In genomic region chr19:34644991-34645461, GRCh38 we compare ENCODE assay signal across 26 cellular contexts. TPM values are rescaled to one million over a fixed set of nuclear protein-coding genes. Genes with fewer than 3 reads are reported as not detected.
A peak's percentile ranks its signal among the peaks of the same experiment; 100 is the strongest.
DNase-seq lines count a peak whose midpoint lies in the region; ATAC-seq and TF ChIP-seq lines count a peak whose summit lies in the region.
"Had no signal": no experiment of that assay in that cellular context is flagged by ENCODE, and none has a peak within 500 bp of the region (broad histone marks: within the 10 kb centered on the region; RNA-seq: fewer than 3 reads in every experiment).

No MANE protein-coding gene starts in this region.

- H3K36me3 ChIP-seq in BE2C = no peaks in the 10 kb centered on the region
- H3K36me3 ChIP-seq: gastrocnemius medialis, MG63 had no signal

- H3K27me3 ChIP-seq in BE2C = no peaks in the 10 kb centered on the region
- H3K27me3 ChIP-seq: gastrocnemius medialis, MG63 had no signal

- peak overlapping the region; percentile 44 for H3K4me3 ChIP-seq in BE2C (ENCODE audit: low read depth, low read length)
- H3K4me3 ChIP-seq: gastrocnemius medialis, K562, MG63, SK-N-MC, smooth muscle cell had no signal

- H3K4me1 ChIP-seq in BE2C = peaks cover 14% of the 10 kb centered on the region

- peak overlapping the region; percentile 66 for H3K27ac ChIP-seq in VCaP
- H3K27ac ChIP-seq: SK-N-MC had no signal

- H3K9me3 ChIP-seq in BE2C = no peaks in the 10 kb centered on the region
- H3K9me3 ChIP-seq: gastrocnemius medialis, MG63 had no signal

- DNase-seq in BE2C (peak; percentile 62), NCI-H2029 (lab: John Stamatoyannopoulos, UW) (peak; percentile 48), neural crest cell (ENCODE audit: low read depth, low spot score) (no peak), anterior cingulate cortex (lab: John Stamatoyannopoulos, UW) (no peak), dedifferentiated amniotic fluid mesenchymal stem cell (ENCODE audit: extremely low spot score) (no peak)
- DNase-seq: ACHN; activated CD4-positive, alpha-beta T cell treated with anti-CD3 and anti-CD28 coated beads, Interleukin-2, amount 50 U/mL, for 48 hours; activated CD4-positive, CD25-positive, alpha-beta regulatory T cell treated with anti-CD3 and anti-CD28 coated beads, Interleukin-2, amount 50 U/mL, for 72 hours; activated naive CD4-positive, alpha-beta T cell; activated naive CD8-positive, alpha-beta T cell treated with anti-CD3 and anti-CD28 coated beads, Interleukin-2, amount 50 U/mL, for 24 hours; H7; hippocampal formation; MG63; NCI-H345; nephron progenitor cell; stimulated activated naive CD4-positive, alpha-beta T cell treated with Interleukin-2 at 50 U/mL for 16 hours had no signal

- peaks cover 19% of the 10 kb centered on the region for H3K27me3 Mint-ChIP-seq in neural crest cell (ENCODE audit: low read depth)
- H3K27me3 Mint-ChIP-seq: B cell; dendritic cell treated with granulocyte-macrophage colony-stimulating factor and Interleukin-4, amounts not matched to agents 40 ng/mL and 50 ng/mL, for 4 days had no signal

- peak overlapping the region; percentile 58 for H3K27ac Mint-ChIP-seq in neural crest cell (ENCODE audit: unreplicated experiment)
- H3K27ac Mint-ChIP-seq: activated naive CD8-positive, alpha-beta T cell treated with anti-CD3 and anti-CD28 coated beads, Interleukin-2, amount 50 U/mL, for 24 hours; B cell; dendritic cell treated with granulocyte-macrophage colony-stimulating factor and Interleukin-4, amounts not matched to agents 40 ng/mL and 50 ng/mL, for 4 days; memory B cell; nephron progenitor cell; T-helper 1 cell treated with Interleukin-12 subunit alpha and Interleukin-12 subunit beta and Interleukin-4 antibody, amounts not matched to agents 30 μg/mL and 1 μg/mL, for 36 hours had no signal

- peak; percentile 19; the same call in 1 of the 2 replicates for TF ChIP-seq CTCF in BE2C (IDR thresholded peaks at IDR 0.05; ENCODE audit: low read depth, low read length)
- TF ChIP-seq CTCF in VCaP (conservative IDR thresholded peaks at IDR 0.05) = peak; percentile 63
- no peak for TF ChIP-seq CTCF in neural crest cell (conservative IDR thresholded peaks at IDR 0.05)

- no peaks in the 10 kb centered on the region for H3K36me3 Mint-ChIP-seq in neural crest cell (ENCODE audit: low read depth)

- no peaks in the 10 kb centered on the region for H3K4me1 Mint-ChIP-seq in neural crest cell
- H3K4me1 Mint-ChIP-seq: activated naive CD8-positive, alpha-beta T cell treated with anti-CD3 and anti-CD28 coated beads, Interleukin-2, amount 50 U/mL, for 24 hours; B cell; memory B cell; nephron progenitor cell had no signal

- ATAC-seq in esophagus mucosa = no peak
- ATAC-seq: activated naive CD8-positive, alpha-beta T cell treated with anti-CD3 and anti-CD28 coated beads, Interleukin-2, amount 50 U/mL, for 24 hours; K562 had no signal

- H3K9me3 Mint-ChIP-seq in neural crest cell = no peaks in the 10 kb centered on the region
- H3K9me3 Mint-ChIP-seq: activated naive CD8-positive, alpha-beta T cell treated with anti-CD3 and anti-CD28 coated beads, Interleukin-2, amount 50 U/mL, for 24 hours; dendritic cell treated with granulocyte-macrophage colony-stimulating factor and Interleukin-4, amounts not matched to agents 40 ng/mL and 50 ng/mL, for 4 days; memory B cell; T-helper 1 cell treated with Interleukin-12 subunit alpha and Interleukin-12 subunit beta and Interleukin-4 antibody, amounts not matched to agents 30 μg/mL and 1 μg/mL, for 36 hours had no signal

- H3K4me3 Mint-ChIP-seq in neural crest cell = no peak overlapping the region
- H3K4me3 Mint-ChIP-seq: activated naive CD8-positive, alpha-beta T cell treated with anti-CD3 and anti-CD28 coated beads, Interleukin-2, amount 50 U/mL, for 24 hours; B cell; dendritic cell treated with granulocyte-macrophage colony-stimulating factor and Interleukin-4, amounts not matched to agents 40 ng/mL and 50 ng/mL, for 4 days; memory B cell; nephron progenitor cell; T-helper 1 cell treated with Interleukin-12 subunit alpha and Interleukin-12 subunit beta and Interleukin-4 antibody, amounts not matched to agents 30 μg/mL and 1 μg/mL, for 36 hours had no signal

RNA-seq across cellular contexts. Expression of gene SCGB2B2, which starts 31.9 kb away (rescaled TPM):
- polyA plus RNA-seq in BE2C (2012; ENCODE audit: insufficient read depth, insufficient read length, low read depth) = 0.29 TPM
- total RNA-seq in neural crest cell (0.45 TPM in 1 of 2 replicates, not detected in the other), esophagus mucosa (0.32 TPM)
- total RNA-seq: H7, K562, smooth muscle cell had no signal
- polyA plus RNA-seq: K562 had no signal

RNA-seq across cellular contexts. Expression of gene ZNF302, which starts 32.5 kb away (rescaled TPM):
- polyA plus RNA-seq in BE2C (2012; ENCODE audit: insufficient read depth, insufficient read length, low read depth) = 28.9 TPM
- total RNA-seq in neural crest cell = 36.7 and 37.0 TPM in 2 replicates
- total RNA-seq in esophagus mucosa = 7.2 TPM

Comparison
In these comparisons a context has a peak if more than half of its experiments do, and no peak if none do; other contexts are left out.
1. DNase-seq: peak in BE2C (single experiment) and NCI-H2029 (single experiment); none in neural crest cell (single experiment), anterior cingulate cortex (0 of 58) and dedifferentiated amniotic fluid mesenchymal stem cell (single experiment).